Comparison of ENCODE assay signal across 8 cellular contexts in the genomic region with DNA sequence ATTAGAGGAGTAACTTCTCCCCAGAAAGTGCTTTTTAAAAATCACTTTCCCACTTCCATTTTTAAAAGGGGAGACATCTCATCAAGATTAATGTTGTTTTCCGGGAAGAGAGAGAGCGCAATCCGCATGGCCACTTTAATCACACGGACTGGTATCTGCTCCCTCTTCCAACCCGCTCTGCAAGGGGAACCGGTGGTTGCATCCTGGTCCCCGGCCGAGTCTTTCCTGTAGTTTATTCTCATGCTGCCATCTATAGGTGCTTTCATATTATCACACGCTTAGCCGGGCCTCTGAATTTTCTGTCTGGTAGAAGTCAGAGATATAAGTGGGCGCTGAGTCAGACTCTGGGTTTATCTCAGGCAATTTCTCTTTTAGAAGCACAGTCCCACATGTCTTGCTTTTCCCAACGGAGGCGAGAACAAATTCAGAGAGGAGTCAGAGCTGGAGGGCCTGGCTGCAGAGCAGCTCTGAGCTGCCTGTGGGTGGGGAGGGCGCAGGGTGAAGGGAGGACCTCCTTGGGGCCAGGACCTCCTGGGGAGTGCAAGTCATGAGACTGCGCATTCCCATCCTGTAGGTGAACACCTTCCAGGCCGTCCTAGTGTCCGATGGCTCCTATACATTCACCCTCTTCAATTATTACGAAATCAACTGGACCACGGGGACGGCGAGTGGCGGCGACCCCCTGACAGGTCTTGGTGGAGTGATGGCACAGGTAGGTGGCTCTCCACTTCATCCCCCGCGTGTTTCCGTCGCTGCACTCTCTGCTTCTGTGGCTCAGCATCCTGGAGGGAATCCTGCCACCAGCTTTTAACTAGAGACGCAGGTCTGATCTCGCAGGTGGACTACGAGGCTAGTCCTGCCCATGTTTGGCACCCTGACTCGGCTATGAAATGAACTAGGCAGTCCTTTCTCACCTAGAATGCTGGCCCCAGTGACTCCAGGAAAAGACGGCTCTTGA. TPM values are rescaled to one million over a fixed set of nuclear protein-coding genes. Genes with fewer than 3 reads are reported as not detected.
DNase-seq lines count a peak whose midpoint lies in the region; ATAC-seq, FAIRE-seq and TF ChIP-seq lines count a peak whose summit lies in the region.

No MANE protein-coding gene starts in this region.

- TF ChIP-seq CTCF in GM10248 (IDR thresholded peaks at IDR 0.05; ENCODE audit: control extremely low read depth, extremely low read depth, low read depth, missing control alignments): peak; percentile 54
- peak; percentile 69 to 78 for TF ChIP-seq CTCF in brain (conservative IDR thresholded peaks at IDR 0.05)

- TF ChIP-seq POLR2A in GM18505 (IDR thresholded peaks at IDR 0.05; ENCODE audit: borderline replicate concordance, extremely low read depth, insufficient read depth, insufficient read length): no peak

- CTCF ChIA-PET in GM10248 (lab: Yijun Ruan, JAX): interaction anchor here (1.0 to 2.2 kb wide), 4 partner anchors 8 to 544 kb away, joined by 4 to 6 read pairs (median 4); no protein-coding TSS in a partner anchor

- H3K36me3 Mint-ChIP-seq in brain: no peaks in the 10 kb centered on the region
- no peaks in the 10 kb centered on the region for H3K36me3 Mint-ChIP-seq in immature natural killer cell

- H3K9me3 Mint-ChIP-seq in brain (no peaks in the 10 kb centered on the region), immature natural killer cell (no peaks in the 10 kb centered on the region)

- POLR2A ChIA-PET in GM10248 (lab: Yijun Ruan, JAX): no interaction called here

- peak; percentile 93 for FAIRE-seq in A204.1 (lab: Jason Lieb, UNC)

- peaks cover 7% of the 10 kb centered on the region for H3K27me3 Mint-ChIP-seq in brain
- H3K27me3 Mint-ChIP-seq in immature natural killer cell (ENCODE audit: low read depth in 3 of 3): peaks cover 2 to 5% (median 4%) of the 10 kb centered on the region in 3 donors

- DNase-seq in GM10248 (ENCODE audit: extremely low spot score) (peak; percentile 73), LoVo (ENCODE audit: low spot score) (peak; percentile 43), RPMI8226 (peak; percentile 64), immature natural killer cell (peak; percentile 26 to 42 (median 30))
- peak; percentile 10 to 14 for DNase-seq in stimulated activated CD4-positive, alpha-beta T cell treated with anti-CD3 and anti-CD28 coated beads, Interleukin-15, amount 100 ng/mL, for 48 hours (ENCODE audit: low read depth in 2 of 2)

- H3K4me1 Mint-ChIP-seq in brain (peaks cover 30% of the 10 kb centered on the region), immature natural killer cell (peaks cover 5 to 18% of the 10 kb centered on the region in 2 donors)

- ATAC-seq in GM18505 (IDR thresholded peaks at IDR 0.05; ENCODE audit: unreplicated experiment): no peak

- H3K4me3 Mint-ChIP-seq in brain (peak overlapping the region in 1 of 5 experiments; percentile 31), immature natural killer cell (no peak overlapping the region)

- H3K27ac Mint-ChIP-seq in brain (peak overlapping the region in 3 of 5 experiments; percentile 22 to 52 (median 29)), immature natural killer cell (no peak overlapping the region)

RNA-seq across cellular contexts. Expression of gene TECTA, which starts 11.7 kb away (rescaled TPM):
- polyA plus RNA-seq in brain (ENCODE audit: insufficient read depth, low read depth, low replicate concordance) (1.1 TPM), immature natural killer cell (under 1 TPM in 2 of 3 donors, not detected in 1; 0.03 to 0.26 TPM)

Comparison
In these comparisons a context has a peak if more than half of its experiments do, and no peak if none do; other contexts are left out.
1. DNase-seq: peak in every context shown above with its lines; median percentile 73 in GM10248; 64 in RPMI8226; 43 in LoVo; 30 in immature natural killer cell; 12 in stimulated activated CD4-positive, alpha-beta T cell treated with anti-CD3 and anti-CD28 coated beads, Interleukin-15, amount 100 ng/mL, for 48 hours.
2. H3K27ac Mint-ChIP-seq: peak in brain (3 of 5); none in immature natural killer cell (0 of 6).